18 cellular contexts compared by ENCODE assay signal in genomic region chr9:3032898-3033297, GRCh38.
DNase-seq lines count a peak whose midpoint lies in the region; ATAC-seq lines count a peak whose summit lies in the region.
"Had no signal": no experiment of that assay in that cellular context is flagged by ENCODE, and none has a peak within 500 bp of the region (broad histone marks: within the 10 kb centered on the region; RNA-seq: fewer than 3 reads in every experiment).

No MANE protein-coding gene starts in this region.

- ATAC-seq in GM18508 (IDR thresholded peaks at IDR 0.05; ENCODE audit: insufficient read depth, unreplicated experiment) (peak; percentile 81), GM19351 (IDR thresholded peaks at IDR 0.05; ENCODE audit: unreplicated experiment) (peak; percentile 88), HG02885 (IDR thresholded peaks at IDR 0.05; ENCODE audit: poor library complexity, unreplicated experiment) (peak; percentile 91), HG03469 (IDR thresholded peaks at IDR 0.05; ENCODE audit: unreplicated experiment) (no peak)
- ATAC-seq: body of pancreas, heart left ventricle had no signal

- DNase-seq in HT1080 (ENCODE audit: low read depth) (peak; percentile 4), Kasumi-1 (lab: John Stamatoyannopoulos, UW) (no peak), NCI-H128 (lab: John Stamatoyannopoulos, UW; ENCODE audit: unreplicated experiment) (no peak)
- DNase-seq in effector CD4-positive, alpha-beta T cell: no peak
- DNase-seq: activated CD4-positive, alpha-beta T cell treated with anti-CD3 and anti-CD28 coated beads for 1 hour; body of pancreas; HCEC 1CT; heart left ventricle; NCI-H1092; NCI-H2107; NCI-H524 treated with DMSO at 0.1 percent for 48 hours; spleen; stimulated activated CD8-positive, alpha-beta memory T cell treated with anti-CD3 and anti-CD28 coated beads, Interleukin-4, amount 100 ng/mL, for 48 hours; substantia nigra had no signal
